1 cellular context compared by ENCODE assay signal in the genomic region with DNA sequence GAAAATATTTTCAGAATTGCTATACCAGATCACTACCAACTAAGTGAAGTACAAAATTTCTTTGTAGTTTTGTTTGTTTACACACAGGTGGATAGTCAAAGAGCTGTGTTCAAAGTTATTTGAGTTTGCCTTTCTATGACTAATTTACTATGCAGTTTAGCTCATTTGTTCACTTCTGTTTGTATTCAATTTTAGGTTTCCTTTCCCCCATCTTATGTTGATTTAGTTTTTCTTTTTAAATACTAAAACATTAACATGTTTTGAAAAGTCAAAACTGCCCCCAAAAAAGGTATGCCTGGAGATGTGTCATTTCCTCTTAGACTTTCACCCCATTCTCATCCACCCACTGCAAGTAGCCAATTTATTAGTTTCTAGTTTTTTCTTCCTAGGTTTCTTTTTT.
A peak's percentile ranks its signal among the peaks of the same experiment; 100 is the strongest.
TF ChIP-seq lines count a peak whose summit lies in the region.

No MANE protein-coding gene starts in this region.

TF ChIP-seq in HEK293, 187 proteins besides CTCF, POLR2A, EP300 and RAD21:
- TF ChIP-seq, protein P1, sequence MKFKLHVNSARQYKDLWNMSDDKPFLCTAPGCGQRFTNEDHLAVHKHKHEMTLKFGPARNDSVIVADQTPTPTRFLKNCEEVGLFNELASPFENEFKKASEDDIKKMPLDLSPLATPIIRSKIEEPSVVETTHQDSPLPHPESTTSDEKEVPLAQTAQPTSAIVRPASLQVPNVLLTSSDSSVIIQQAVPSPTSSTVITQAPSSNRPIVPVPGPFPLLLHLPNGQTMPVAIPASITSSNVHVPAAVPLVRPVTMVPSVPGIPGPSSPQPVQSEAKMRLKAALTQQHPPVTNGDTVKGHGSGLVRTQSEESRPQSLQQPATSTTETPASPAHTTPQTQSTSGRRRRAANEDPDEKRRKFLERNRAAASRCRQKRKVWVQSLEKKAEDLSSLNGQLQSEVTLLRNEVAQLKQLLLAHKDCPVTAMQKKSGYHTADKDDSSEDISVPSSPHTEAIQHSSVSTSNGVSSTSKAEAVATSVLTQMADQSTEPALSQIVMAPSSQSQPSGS (tag by site-specific recombination; IDR thresholded peaks at IDR 0.05; ENCODE audit: low read depth) = no peak
- TF ChIP-seq PRDM1 (tag by site-specific recombination; IDR thresholded peaks at IDR 0.05) = 0 out of 2 replicates have a peak, but pooled peaks have one; percentile 40
